In the genomic region with DNA sequence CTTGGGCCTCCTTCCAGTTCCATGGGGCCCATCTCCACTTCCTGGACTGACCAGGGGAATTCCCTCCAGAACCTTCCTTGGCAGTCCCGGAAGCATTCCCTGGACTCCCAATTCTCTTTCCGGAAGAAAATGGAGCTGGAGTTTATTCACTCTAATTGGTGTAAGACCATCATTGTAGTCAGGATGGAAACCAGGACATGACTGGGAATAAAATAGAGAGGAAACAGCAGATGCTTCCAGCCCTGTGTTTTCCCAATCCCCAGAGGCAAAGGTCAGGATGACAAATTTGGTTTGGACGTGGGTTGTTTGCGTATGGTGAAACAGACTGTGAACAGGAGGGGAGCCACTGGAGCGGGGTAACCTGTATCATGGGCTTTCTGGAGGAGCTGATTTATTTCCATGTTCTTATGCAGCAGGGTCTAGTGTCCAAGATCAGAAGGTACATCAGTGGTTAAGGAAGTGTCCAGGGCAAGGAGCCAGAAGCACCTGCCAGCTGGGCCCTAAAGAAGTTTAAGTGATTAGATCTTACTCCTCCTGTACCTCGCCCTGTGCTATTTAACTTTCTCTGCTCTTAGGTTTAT, we compare ENCODE assay signal across 19 cellular contexts. TPM values are rescaled to one million over a fixed set of nuclear protein-coding genes. Genes with fewer than 3 reads are reported as not detected.
"Had no signal": no experiment of that assay in that cellular context is flagged by ENCODE, and none has a peak within 500 bp of the region (broad histone marks: within the 10 kb centered on the region; RNA-seq: fewer than 3 reads in every experiment).

No MANE protein-coding gene starts in this region.

- H3K36me3 ChIP-seq: gastroesophageal sphincter, heart right ventricle, neutrophil, tibial nerve, uterus had no signal

- H3K27me3 ChIP-seq: body of pancreas, gastroesophageal sphincter, heart right ventricle, neutrophil, tibial nerve, uterus had no signal

- H3K27ac ChIP-seq: body of pancreas, gastroesophageal sphincter, heart right ventricle, neutrophil, tibial nerve, uterus had no signal

- H3K27me3 Mint-ChIP-seq: activated CD8-positive, alpha-beta T cell treated with anti-CD3 and anti-CD28 coated beads for 36 hours; activated T-helper 17 cell treated with anti-CD3 and anti-CD28 coated beads, Interleukin-2, amount 50 U/mL, for 72 hours; natural killer cell treated with Interleukin-12 subunit alpha and Interleukin-12 subunit beta and Interleukin-15 and Interleukin-18, amount 100 ng/mL, for 72 hours had no signal

- H3K4me1 ChIP-seq: body of pancreas, gastroesophageal sphincter, tibial nerve, uterus had no signal

- DNase-seq: activated CD4-positive, alpha-beta T cell treated with anti-CD3 and anti-CD28 coated beads, Interleukin-2, amount 10 ng/mL, durations not matched to agents 24 days and 14 days; activated CD8-positive, alpha-beta T cell treated with anti-CD3 and anti-CD28 coated beads for 36 hours; activated naive CD4-positive, alpha-beta T cell; activated T-cell treated with anti-CD3 and anti-CD28 coated beads, Interleukin-2, amount 50 U/mL, for 1 hour; body of pancreas; caudate nucleus; erythroblast; heart right ventricle; left ventricle myocardium superior; uterus had no signal

- H3K4me3 Mint-ChIP-seq: activated CD4-positive, alpha-beta T cell treated with anti-CD3 and anti-CD28 coated beads, Interleukin-2, amount 10 ng/mL, durations not matched to agents 24 days and 14 days; activated CD8-positive, alpha-beta T cell treated with anti-CD3 and anti-CD28 coated beads for 36 hours; activated T-helper 17 cell treated with anti-CD3 and anti-CD28 coated beads, Interleukin-2, amount 50 U/mL, for 72 hours; natural killer cell treated with Interleukin-12 subunit alpha and Interleukin-12 subunit beta and Interleukin-15 and Interleukin-18, amount 100 ng/mL, for 72 hours; stimulated activated naive CD8-positive, alpha-beta T cell treated with anti-CD3 and anti-CD28 coated beads, Interleukin-15, Interleukin-2, amounts not matched to agents 100 ng/mL and 50 ng/mL, for 24 hours had no signal

- H3K27ac Mint-ChIP-seq: activated CD4-positive, alpha-beta T cell treated with anti-CD3 and anti-CD28 coated beads, Interleukin-2, amount 10 ng/mL, durations not matched to agents 24 days and 14 days; activated CD8-positive, alpha-beta T cell treated with anti-CD3 and anti-CD28 coated beads for 36 hours; activated T-helper 17 cell treated with anti-CD3 and anti-CD28 coated beads, Interleukin-2, amount 50 U/mL, for 72 hours; natural killer cell treated with Interleukin-12 subunit alpha and Interleukin-12 subunit beta and Interleukin-15 and Interleukin-18, amount 100 ng/mL, for 72 hours; stimulated activated naive CD8-positive, alpha-beta T cell treated with anti-CD3 and anti-CD28 coated beads, Interleukin-15, Interleukin-2, amounts not matched to agents 100 ng/mL and 50 ng/mL, for 24 hours had no signal

- H3K9me3 Mint-ChIP-seq: activated T-helper 17 cell treated with anti-CD3 and anti-CD28 coated beads, Interleukin-2, amount 50 U/mL, for 72 hours had no signal

- H3K9me3 ChIP-seq: body of pancreas, gastroesophageal sphincter, neutrophil, tibial nerve, uterus had no signal

- ATAC-seq: activated CD8-positive, alpha-beta T cell treated with anti-CD3 and anti-CD28 coated beads for 36 hours; activated T-helper 17 cell treated with anti-CD3 and anti-CD28 coated beads, Interleukin-2, amount 50 U/mL, for 72 hours; body of pancreas; gastroesophageal sphincter; left ventricle myocardium superior; natural killer cell treated with Interleukin-12 subunit alpha and Interleukin-12 subunit beta and Interleukin-15 and Interleukin-18, amount 100 ng/mL, for 72 hours had no signal

- H3K4me3 ChIP-seq: body of pancreas, gastroesophageal sphincter, heart right ventricle, tibial nerve, uterus had no signal

RNA-seq across cellular contexts. Expression of a gene that starts 11.7 kb away (rescaled TPM):
- total RNA-seq: gastroesophageal sphincter; kidney epithelial cell; left ventricle myocardium superior; natural killer cell treated with Interleukin-12 subunit alpha and Interleukin-12 subunit beta and Interleukin-15 and Interleukin-18, amount 100 ng/mL, for 72 hours; posterior vena cava; skeletal muscle tissue; tibial nerve had no signal
